1 cellular context compared by ENCODE assay signal in genomic region chr6:1389791-1390070, GRCh38.
TF ChIP-seq lines count a peak whose summit lies in the region.

No MANE protein-coding gene starts in this region.

TF ChIP-seq in GM23338, 12 proteins besides CTCF, POLR2A, EP300 and RAD21 (continued from another document):
- no peak for TF ChIP-seq REST (IDR thresholded peaks at IDR 0.05; ENCODE audit: unreplicated experiment)
